In genomic region chr3:194487289-194488006, GRCh38 we compare ENCODE assay signal across 8 cellular contexts. TPM values are rescaled to one million over a fixed set of nuclear protein-coding genes. Genes with fewer than 3 reads are reported as not detected.
DNase-seq lines count a peak whose midpoint lies in the region; ATAC-seq and TF ChIP-seq lines count a peak whose summit lies in the region.

No MANE protein-coding gene starts in this region.

- peaks cover 39% of the 10 kb centered on the region for H3K79me2 ChIP-seq in smooth muscle cell (ENCODE audit: low read depth)

- POLR2A ChIA-PET in BJ (lab: Charles Lee) = no interaction called here

- H2AFZ ChIP-seq in smooth muscle cell (ENCODE audit: low read depth) = peak overlapping the region; percentile 33

- 50% methylated on average over 50 of the region's 51 CpGs for WGBS in smooth muscle cell (ENCODE audit: low lambda C conversion rate)

- TF ChIP-seq POLR2A in GM19193 (IDR thresholded peaks at IDR 0.05; ENCODE audit: extremely low read depth, insufficient read depth, insufficient read length) = peak; percentile 14

- H3K9me3 ChIP-seq in iPS-18a (ENCODE audit: control insufficient read depth, low read depth, low read length) (no peaks in the 10 kb centered on the region), smooth muscle cell (replicated peaks; ENCODE audit: low read depth) (no peaks in the 10 kb centered on the region)

- ATAC-seq in HG03432 (IDR thresholded peaks at IDR 0.05; ENCODE audit: unreplicated experiment) = peak; percentile 26

- peaks cover 27% of the 10 kb centered on the region for H3F3A ChIP-seq in smooth muscle cell (ENCODE audit: low read depth)

- no peak for DNase-seq in BJ (ENCODE audit: low read depth)
- peak; percentile 41 for DNase-seq in SKM-1 (lab: John Stamatoyannopoulos, UW; ENCODE audit: unreplicated experiment)
- DNase-seq in astrocyte of the hippocampus (ENCODE audit: low read depth, low spot score) = peak; percentile 46
- DNase-seq in smooth muscle cell (lab: John Stamatoyannopoulos, UW; ENCODE audit: unreplicated experiment) = no peak
- no peak for DNase-seq in A172 (ENCODE audit: low spot score)

- peaks cover 7% of the 10 kb centered on the region for H3K4me1 ChIP-seq in iPS-18a (ENCODE audit: control insufficient read depth, low read depth, low read length)
- H3K4me1 ChIP-seq in smooth muscle cell (ENCODE audit: low read depth) = peaks cover 9% of the 10 kb centered on the region

- no peaks in the 10 kb centered on the region for H3K36me3 ChIP-seq in BJ (ENCODE audit: control insufficient read depth, insufficient read depth, low read length)
- H3K36me3 ChIP-seq in iPS-18a (ENCODE audit: control insufficient read depth, low read depth, low read length) = no peaks in the 10 kb centered on the region
- no peaks in the 10 kb centered on the region for H3K36me3 ChIP-seq in smooth muscle cell (ENCODE audit: low read depth)

- peak overlapping the region; percentile 85 for H3K4me2 ChIP-seq in smooth muscle cell

- H3K27me3 ChIP-seq in BJ (ENCODE audit: control insufficient read depth, insufficient read depth, low read length) = no peaks in the 10 kb centered on the region
- no peaks in the 10 kb centered on the region for H3K27me3 ChIP-seq in iPS-18a (ENCODE audit: control insufficient read depth, insufficient read depth, low read length)
- H3K27me3 ChIP-seq in smooth muscle cell (ENCODE audit: low read depth) = no peaks in the 10 kb centered on the region

- H3K27ac ChIP-seq in iPS-18a (ENCODE audit: low read length) (no peak overlapping the region), smooth muscle cell (ENCODE audit: low read depth) (peak overlapping the region; percentile 66)

- CTCF ChIA-PET in BJ (lab: Yijun Ruan, JAX) = no interaction called here

- TF ChIP-seq CTCF in BJ (IDR thresholded peaks at IDR 0.05; ENCODE audit: insufficient read depth, low read depth, low read length) (no peak), smooth muscle cell (IDR thresholded peaks at IDR 0.05; ENCODE audit: borderline replicate concordance, insufficient read depth, poor library complexity, severe bottlenecking) (no peak)

- no peak overlapping the region for H3K9ac ChIP-seq in iPS-18a (ENCODE audit: low read length)
- H3K9ac ChIP-seq in smooth muscle cell (ENCODE audit: low read depth) = no peak overlapping the region

- H3K4me3 ChIP-seq in BJ (ENCODE audit: low read depth, low read length) (peak overlapping the region; percentile 61), iPS-18a (ENCODE audit: low read length) (peak overlapping the region; percentile 27), smooth muscle cell (peak overlapping the region; percentile 73)

- peaks cover 19% of the 10 kb centered on the region for H4K20me1 ChIP-seq in smooth muscle cell (ENCODE audit: low read depth)

RNA-seq across cellular contexts. Expression of gene ATP13A3, which starts 0.6 kb away (rescaled TPM):
- polyA plus RNA-seq in BJ (2011; rRNA removed) = 47.1 and 96.3 TPM in 2 replicates
- polyA minus RNA-seq in BJ (2011; rRNA and poly(A)+ RNA removed) = 68.2 and 83.7 TPM in 2 replicates
- 65.3 and 128 TPM in 2 replicates for total RNA-seq in smooth muscle cell
- 13.0 and 13.5 TPM in 2 replicates for polyA plus RNA-seq in smooth muscle cell
- total RNA-seq in A172 (2014; rRNA removed; shearing (Covaris generic)) = 223 and 264 TPM in 2 replicates

Comparison
In these comparisons a context has a peak if more than half of its experiments do, and no peak if none do; other contexts are left out.
1. DNase-seq: peak in SKM-1 (single experiment) and astrocyte of the hippocampus (single experiment); none in BJ (single experiment), smooth muscle cell (single experiment) and A172 (single experiment).
2. Peak in every context shown above with its lines, with median percentiles within 50 percentile points of each other: H3K4me3 ChIP-seq.